In genomic region chr7:106768324-106768751, GRCh38 we compare ENCODE assay signal across 8 cellular contexts.
DNase-seq lines count a peak whose midpoint lies in the region; ATAC-seq, FAIRE-seq and TF ChIP-seq lines count a peak whose summit lies in the region.

No MANE protein-coding gene starts in this region.

- H3K4me1 ChIP-seq in esophagus muscularis mucosa = peaks cover 0 to 44% (median 33%) of the 10 kb centered on the region in 4 donors
- H3K4me1 ChIP-seq in ovary (ENCODE audit: insufficient read depth) = no peaks in the 10 kb centered on the region
- no peaks in the 10 kb centered on the region for H3K4me1 ChIP-seq in psoas muscle

- CTCF ChIA-PET in CD4-positive, alpha-beta T cell (lab: Charles Lee) = no interaction called here

- peaks cover 27% of the 10 kb centered on the region for H3K4me1 Mint-ChIP-seq in CD4-positive, alpha-beta T cell (ENCODE audit: low read depth)

- no peak for FAIRE-seq in frontal cortex (lab: Jason Lieb, UNC)

- intact Hi-C loops in CD4-positive, alpha-beta T cell (cut with DNase I, micrococcal nuclease) = no loop called here
- intact Hi-C loops in esophagus muscularis mucosa (cut with DNase I) (no loop called here), ovary (cut with DNase I) (no loop called here), psoas muscle (cut with DNase I) (no loop called here)

- no peaks in the 10 kb centered on the region for H3K36me3 ChIP-seq in esophagus muscularis mucosa
- no peaks in the 10 kb centered on the region for H3K36me3 ChIP-seq in ovary
- H3K36me3 ChIP-seq in psoas muscle (ENCODE audit: insufficient read depth in 1 of 2, low read depth in 1 of 2) = no peaks in the 10 kb centered on the region

- no peaks in the 10 kb centered on the region for H3K9me3 ChIP-seq in CD4-positive, alpha-beta T cell (ENCODE audit: control insufficient read depth, low read length)
- H3K9me3 ChIP-seq in esophagus muscularis mucosa = no peaks in the 10 kb centered on the region
- H3K9me3 ChIP-seq in ovary = no peaks in the 10 kb centered on the region
- H3K9me3 ChIP-seq in psoas muscle = no peaks in the 10 kb centered on the region

- TF ChIP-seq POLR2A in esophagus muscularis mucosa (IDR thresholded peaks at IDR 0.05; ENCODE audit: low read depth) (no peak), ovary (IDR thresholded peaks at IDR 0.05) (no peak)

- H3K27ac Mint-ChIP-seq in CD4-positive, alpha-beta T cell = peak overlapping the region; percentile 59

- POLR2A ChIA-PET in CD4-positive, alpha-beta T cell (lab: Charles Lee) = interaction anchor here (0.6 to 3.0 kb wide), 3 partner anchors 93 to 401 kb away, joined by 3 to 19 read pairs (median 6); partner anchors contain the start of genes CCDC71L and HBP1

- peak; percentile 41 for ATAC-seq in CD4-positive, alpha-beta T cell (ENCODE audit: poor library complexity)
- ATAC-seq in HG03460 (IDR thresholded peaks at IDR 0.05; ENCODE audit: unreplicated experiment) = peak; percentile 62
- ATAC-seq in psoas muscle = no peak

- DNase-seq in CD4-positive, alpha-beta T cell = no peak
- peak; percentile 22 for DNase-seq in GM20000 (ENCODE audit: low spot score)
- no peak for DNase-seq in esophagus muscularis mucosa (ENCODE audit: extremely low spot score)
- DNase-seq in ovary = no peak
- no peak for DNase-seq in psoas muscle
- DNase-seq in NCI-H2029 (lab: John Stamatoyannopoulos, UW) = no peak
- DNase-seq in frontal cortex (ENCODE audit: low spot score in 2 of 2) = no peak

- H3K9me3 Mint-ChIP-seq in CD4-positive, alpha-beta T cell = no peaks in the 10 kb centered on the region

- no peak for TF ChIP-seq CTCF in CD4-positive, alpha-beta T cell (IDR thresholded peaks at IDR 0.05)
- TF ChIP-seq CTCF in GM20000 (IDR thresholded peaks at IDR 0.05; ENCODE audit: extremely low read depth, missing control alignments) (no peak), esophagus muscularis mucosa (IDR thresholded peaks at IDR 0.05) (no peak), ovary (IDR thresholded peaks at IDR 0.05) (no peak), psoas muscle (IDR thresholded peaks at IDR 0.05) (no peak)

- 75% methylated on average over 4 of the region's 4 CpGs for WGBS in esophagus muscularis mucosa
- whole genome bisulfite sequencing in ovary, 3 donors = 75 to 90% (median 86%) methylated on average over 4 of the region's 4 CpGs
- 45 to 57% (median 56%) methylated on average over 4 of the region's 4 CpGs for WGBS in psoas muscle, 3 donors

- peak overlapping the region; percentile 71 for H3K4me3 Mint-ChIP-seq in CD4-positive, alpha-beta T cell

- no peaks in the 10 kb centered on the region for H3K27me3 Mint-ChIP-seq in CD4-positive, alpha-beta T cell

- no peak overlapping the region for H3K27ac ChIP-seq in CD4-positive, alpha-beta T cell (ENCODE audit: low read depth, low read length)
- H3K27ac ChIP-seq in esophagus muscularis mucosa (replicated peaks in 1 of 4) = peak overlapping the region in 3 of 4 donors; percentile 17 to 57 (median 40)
- no peak overlapping the region for H3K27ac ChIP-seq in ovary
- H3K27ac ChIP-seq in psoas muscle = no peak overlapping the region

- H3K4me3 ChIP-seq in esophagus muscularis mucosa (peak overlapping the region in 3 of 4 donors; percentile 10 to 30 (median 21)), ovary (no peak overlapping the region), psoas muscle (no peak overlapping the region)

- H3K36me3 Mint-ChIP-seq in CD4-positive, alpha-beta T cell (ENCODE audit: low read depth) = no peaks in the 10 kb centered on the region

- TF ChIP-seq EP300 in esophagus muscularis mucosa (IDR thresholded peaks at IDR 0.05) = no peak
- TF ChIP-seq EP300 in ovary (IDR thresholded peaks at IDR 0.05) = no peak

- no peaks in the 10 kb centered on the region for H3K27me3 ChIP-seq in CD4-positive, alpha-beta T cell (ENCODE audit: control insufficient read depth, insufficient read depth, low read length)
- H3K27me3 ChIP-seq in esophagus muscularis mucosa (no peaks in the 10 kb centered on the region), ovary (no peaks in the 10 kb centered on the region), psoas muscle (ENCODE audit: insufficient read depth in 3 of 3, low read length in 2 of 3) (no peaks in the 10 kb centered on the region)

Comparison
In these comparisons a context has a peak if more than half of its experiments do, and no peak if none do; other contexts are left out.
1. ATAC-seq: peak in CD4-positive, alpha-beta T cell (single experiment) and HG03460 (single experiment); none in psoas muscle (0 of 4).
2. H3K27ac ChIP-seq: peak in esophagus muscularis mucosa (3 of 4); none in CD4-positive, alpha-beta T cell (single experiment), ovary (0 of 2) and psoas muscle (single experiment).
3. H3K4me3 ChIP-seq: peak in esophagus muscularis mucosa (3 of 4); none in ovary (single experiment) and psoas muscle (single experiment).